ENCODE assay signal across 35 cellular contexts in the genomic region with DNA sequence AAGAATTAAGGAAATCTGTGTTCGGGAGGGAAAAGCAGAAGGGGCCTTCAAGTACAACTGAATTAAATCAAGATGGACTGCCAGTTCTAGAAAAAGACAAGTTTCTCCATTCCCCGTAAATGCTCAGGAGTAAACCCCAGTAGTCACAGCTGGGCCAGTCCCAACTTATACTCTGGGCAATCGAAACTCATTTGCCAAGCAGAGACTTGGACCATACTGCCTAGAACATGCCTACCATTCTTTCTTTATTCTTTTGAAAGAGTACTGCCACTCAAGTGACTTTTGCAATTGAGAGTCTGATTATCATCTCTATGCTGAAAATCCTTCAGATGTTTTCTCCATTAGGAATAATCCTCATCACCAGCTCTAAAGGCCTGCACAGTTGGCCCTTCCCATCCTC.
"Had no signal": no experiment of that assay in that cellular context is flagged by ENCODE, and none has a peak within 500 bp of the region (broad histone marks: within the 10 kb centered on the region; RNA-seq: fewer than 3 reads in every experiment).

No MANE protein-coding gene starts in this region.

- H3K9ac ChIP-seq: KMS-11 had no signal

- DNase-seq: Karpas-422, Kasumi-1, KG1, MG63, MM.1S, MV-4-11, NCI-H1048, NCI-H1092, NCI-H1092 treated with DMSO at 0.1 percent for 48 hours, NCI-H1105, NCI-H1105 treated with DMSO at 0.1 percent for 48 hours, NCI-H1417, NCI-H1417 treated with DMSO at 0.1 percent for 48 hours, NCI-H1436, NCI-H1436 treated with DMSO at 0.1 percent for 48 hours, NCI-H146, NCI-H1694, NCI-H1694 treated with DMSO at 0.1 percent for 48 hours, NCI-H187, NCI-H187 treated with DMSO at 0.1 percent for 48 hours, NCI-H1930, NCI-H2029, NCI-H2029 treated with DMSO at 0.1 percent for 48 hours, NCI-H2081, NCI-H2081 treated with DMSO at 0.1 percent for 48 hours, NCI-H2107, NCI-H2171, NCI-H2171 treated with DMSO at 0.1 percent for 48 hours, NCI-H2227 treated with DMSO at 0.1 percent for 48 hours, NCI-H226, NCI-H345, NCI-H446, NCI-H446 treated with DMSO at 0.1 percent for 48 hours, NCI-H510A had no signal

- H3K4me3 ChIP-seq: MG63 had no signal

- H3K27me3 ChIP-seq: MG63 had no signal

- H3K9me3 ChIP-seq: MG63 had no signal

- H3K27ac ChIP-seq: KMS-11 had no signal
